ENCODE assay signal across 1 cellular context in the genomic region with DNA sequence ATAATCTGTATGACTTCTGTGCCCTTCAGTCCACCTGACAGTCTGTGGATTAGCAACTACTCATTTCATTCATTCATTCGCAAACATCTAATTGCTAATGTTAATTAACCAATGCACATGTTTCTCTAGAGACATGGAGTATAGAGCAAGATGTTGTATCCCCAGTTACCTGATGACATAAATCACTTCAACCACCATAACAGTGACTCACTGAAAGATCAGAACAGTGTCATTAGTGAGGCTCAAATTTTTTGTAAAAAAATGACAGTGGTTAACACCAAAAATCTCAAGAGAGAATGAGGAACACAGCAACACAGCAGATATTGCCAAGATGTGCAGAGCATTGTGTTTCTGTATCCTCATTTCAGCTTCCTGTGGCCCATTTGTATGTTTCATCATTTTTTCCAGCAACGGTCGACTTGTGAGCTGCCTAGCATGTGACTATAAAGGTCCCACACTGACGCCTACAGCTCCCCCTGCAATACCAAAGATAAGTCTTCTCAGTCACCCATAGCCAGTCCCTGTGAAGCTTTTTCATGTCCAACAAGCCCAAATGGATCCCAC.
A peak's percentile ranks its signal among the peaks of the same experiment; 100 is the strongest.
TF ChIP-seq lines count a peak whose summit lies in the region.

No MANE protein-coding gene starts in this region.

TF ChIP-seq in K562, 482 proteins besides CTCF, POLR2A, EP300 and RAD21 (continued from another document and continues in another):
- no peak for TF ChIP-seq U2AF2 (optimal IDR thresholded peaks at IDR 0.05; ENCODE audit: low read depth, low read length)
- TF ChIP-seq EZH2 (IDR thresholded peaks at IDR 0.05; ENCODE audit: borderline replicate concordance, low read depth, low read length): no peak
- TF ChIP-seq ZNF384 (IDR thresholded peaks at IDR 0.05; ENCODE audit: low read depth, low read length): peak; percentile 49; the same call in 1 of the 2 replicates
- peak; percentile 76; the same call in 1 of the 2 replicates for TF ChIP-seq JUND (IDR thresholded peaks at IDR 0.05; ENCODE audit: borderline replicate concordance, low read depth, low read length)
- peak; percentile 77 for TF ChIP-seq JUND (tag; IDR thresholded peaks at IDR 0.05; ENCODE audit: borderline replicate concordance, low read depth, low read length)
- TF ChIP-seq CSDE1 (IDR thresholded peaks at IDR 0.05): no peak
- TF ChIP-seq ZNF311 (CRISPR knock-in tag; IDR thresholded peaks at IDR 0.05): peak; percentile 86
- peak; percentile 38; the same call in 1 of the 2 replicates for TF ChIP-seq RBFOX2 (IDR thresholded peaks at IDR 0.05; ENCODE audit: low read depth, low read length)
- TF ChIP-seq ZNF134 (CRISPR knock-in tag; conservative IDR thresholded peaks at IDR 0.05): no peak
- TF ChIP-seq NR2C1 (IDR thresholded peaks at IDR 0.05): no peak; the same call in 1 of the 2 replicates
- TF ChIP-seq NR2C1 (tag; IDR thresholded peaks at IDR 0.05): peak; percentile 66; the same call in 1 of the 2 replicates
- TF ChIP-seq, protein P1, sequence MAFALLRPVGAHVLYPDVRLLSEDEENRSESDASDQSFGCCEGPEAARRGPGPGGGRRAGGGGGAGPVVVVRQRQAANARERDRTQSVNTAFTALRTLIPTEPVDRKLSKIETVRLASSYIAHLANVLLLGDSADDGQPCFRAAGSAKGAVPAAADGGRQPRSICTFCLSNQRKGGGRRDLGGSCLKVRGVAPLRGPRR (CRISPR knock-in tag; IDR thresholded peaks at IDR 0.05): peak; percentile 72; the same call in 1 of the 2 replicates
- no peak for TF ChIP-seq NUFIP1 (IDR thresholded peaks at IDR 0.05; ENCODE audit: partially characterized antibody)
- peak; percentile 59; the same call in 1 of the 2 replicates for TF ChIP-seq PTTG1 (tag; IDR thresholded peaks at IDR 0.05; ENCODE audit: low read depth)
- TF ChIP-seq FOSL1 (tag; conservative IDR thresholded peaks at IDR 0.05): peak; percentile 89
- TF ChIP-seq SRSF3 (IDR thresholded peaks at IDR 0.05; ENCODE audit: insufficient read depth, low read length): no peak
- peak; percentile 80 for TF ChIP-seq FOXM1 (IDR thresholded peaks at IDR 0.05; ENCODE audit: low read depth)
- no peak for TF ChIP-seq FOXM1 (CRISPR knock-in tag; IDR thresholded peaks at IDR 0.05; ENCODE audit: low read depth)
- TF ChIP-seq OTX1 (CRISPR knock-in tag; IDR thresholded peaks at IDR 0.05): no peak
- TF ChIP-seq, protein P2, sequence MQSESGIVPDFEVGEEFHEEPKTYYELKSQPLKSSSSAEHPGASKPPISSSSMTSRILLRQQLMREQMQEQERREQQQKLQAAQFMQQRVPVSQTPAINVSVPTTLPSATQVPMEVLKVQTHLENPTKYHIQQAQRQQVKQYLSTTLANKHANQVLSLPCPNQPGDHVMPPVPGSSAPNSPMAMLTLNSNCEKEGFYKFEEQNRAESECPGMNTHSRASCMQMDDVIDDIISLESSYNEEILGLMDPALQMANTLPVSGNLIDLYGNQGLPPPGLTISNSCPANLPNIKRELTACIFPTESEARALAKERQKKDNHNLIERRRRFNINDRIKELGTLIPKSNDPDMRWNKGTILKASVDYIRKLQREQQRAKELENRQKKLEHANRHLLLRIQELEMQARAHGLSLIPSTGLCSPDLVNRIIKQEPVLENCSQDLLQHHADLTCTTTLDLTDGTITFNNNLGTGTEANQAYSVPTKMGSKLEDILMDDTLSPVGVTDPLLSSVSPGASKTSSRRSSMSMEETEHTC (IDR thresholded peaks at IDR 0.05): peak; percentile 86
- 0 out of 2 replicates have a peak, but pooled peaks have one; percentile 33 for TF ChIP-seq SLC30A9 (CRISPR knock-in tag; IDR thresholded peaks at IDR 0.05)
- TF ChIP-seq SPI1 (IDR thresholded peaks at IDR 0.05; ENCODE audit: borderline replicate concordance, low read depth, low read length): no peak
- TF ChIP-seq, protein P3, sequence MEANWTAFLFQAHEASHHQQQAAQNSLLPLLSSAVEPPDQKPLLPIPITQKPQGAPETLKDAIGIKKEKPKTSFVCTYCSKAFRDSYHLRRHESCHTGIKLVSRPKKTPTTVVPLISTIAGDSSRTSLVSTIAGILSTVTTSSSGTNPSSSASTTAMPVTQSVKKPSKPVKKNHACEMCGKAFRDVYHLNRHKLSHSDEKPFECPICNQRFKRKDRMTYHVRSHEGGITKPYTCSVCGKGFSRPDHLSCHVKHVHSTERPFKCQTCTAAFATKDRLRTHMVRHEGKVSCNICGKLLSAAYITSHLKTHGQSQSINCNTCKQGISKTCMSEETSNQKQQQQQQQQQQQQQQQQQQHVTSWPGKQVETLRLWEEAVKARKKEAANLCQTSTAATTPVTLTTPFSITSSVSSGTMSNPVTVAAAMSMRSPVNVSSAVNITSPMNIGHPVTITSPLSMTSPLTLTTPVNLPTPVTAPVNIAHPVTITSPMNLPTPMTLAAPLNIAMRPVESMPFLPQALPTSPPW (CRISPR knock-in tag; IDR thresholded peaks at IDR 0.05): peak; percentile 31; the same call in 1 of the 2 replicates
- peak; percentile 54 for TF ChIP-seq TAL1 (IDR thresholded peaks at IDR 0.05)
- peak; percentile 11; the same call in 1 of the 2 replicates for TF ChIP-seq MAFK (IDR thresholded peaks at IDR 0.05; ENCODE audit: low read length)
- peak; percentile 68 for TF ChIP-seq EP400 (IDR thresholded peaks at IDR 0.05)
- peak; percentile 14; the same call in 1 of the 2 replicates for TF ChIP-seq HIVEP1 (CRISPR knock-in tag; IDR thresholded peaks at IDR 0.05)
- TF ChIP-seq, protein P4, sequence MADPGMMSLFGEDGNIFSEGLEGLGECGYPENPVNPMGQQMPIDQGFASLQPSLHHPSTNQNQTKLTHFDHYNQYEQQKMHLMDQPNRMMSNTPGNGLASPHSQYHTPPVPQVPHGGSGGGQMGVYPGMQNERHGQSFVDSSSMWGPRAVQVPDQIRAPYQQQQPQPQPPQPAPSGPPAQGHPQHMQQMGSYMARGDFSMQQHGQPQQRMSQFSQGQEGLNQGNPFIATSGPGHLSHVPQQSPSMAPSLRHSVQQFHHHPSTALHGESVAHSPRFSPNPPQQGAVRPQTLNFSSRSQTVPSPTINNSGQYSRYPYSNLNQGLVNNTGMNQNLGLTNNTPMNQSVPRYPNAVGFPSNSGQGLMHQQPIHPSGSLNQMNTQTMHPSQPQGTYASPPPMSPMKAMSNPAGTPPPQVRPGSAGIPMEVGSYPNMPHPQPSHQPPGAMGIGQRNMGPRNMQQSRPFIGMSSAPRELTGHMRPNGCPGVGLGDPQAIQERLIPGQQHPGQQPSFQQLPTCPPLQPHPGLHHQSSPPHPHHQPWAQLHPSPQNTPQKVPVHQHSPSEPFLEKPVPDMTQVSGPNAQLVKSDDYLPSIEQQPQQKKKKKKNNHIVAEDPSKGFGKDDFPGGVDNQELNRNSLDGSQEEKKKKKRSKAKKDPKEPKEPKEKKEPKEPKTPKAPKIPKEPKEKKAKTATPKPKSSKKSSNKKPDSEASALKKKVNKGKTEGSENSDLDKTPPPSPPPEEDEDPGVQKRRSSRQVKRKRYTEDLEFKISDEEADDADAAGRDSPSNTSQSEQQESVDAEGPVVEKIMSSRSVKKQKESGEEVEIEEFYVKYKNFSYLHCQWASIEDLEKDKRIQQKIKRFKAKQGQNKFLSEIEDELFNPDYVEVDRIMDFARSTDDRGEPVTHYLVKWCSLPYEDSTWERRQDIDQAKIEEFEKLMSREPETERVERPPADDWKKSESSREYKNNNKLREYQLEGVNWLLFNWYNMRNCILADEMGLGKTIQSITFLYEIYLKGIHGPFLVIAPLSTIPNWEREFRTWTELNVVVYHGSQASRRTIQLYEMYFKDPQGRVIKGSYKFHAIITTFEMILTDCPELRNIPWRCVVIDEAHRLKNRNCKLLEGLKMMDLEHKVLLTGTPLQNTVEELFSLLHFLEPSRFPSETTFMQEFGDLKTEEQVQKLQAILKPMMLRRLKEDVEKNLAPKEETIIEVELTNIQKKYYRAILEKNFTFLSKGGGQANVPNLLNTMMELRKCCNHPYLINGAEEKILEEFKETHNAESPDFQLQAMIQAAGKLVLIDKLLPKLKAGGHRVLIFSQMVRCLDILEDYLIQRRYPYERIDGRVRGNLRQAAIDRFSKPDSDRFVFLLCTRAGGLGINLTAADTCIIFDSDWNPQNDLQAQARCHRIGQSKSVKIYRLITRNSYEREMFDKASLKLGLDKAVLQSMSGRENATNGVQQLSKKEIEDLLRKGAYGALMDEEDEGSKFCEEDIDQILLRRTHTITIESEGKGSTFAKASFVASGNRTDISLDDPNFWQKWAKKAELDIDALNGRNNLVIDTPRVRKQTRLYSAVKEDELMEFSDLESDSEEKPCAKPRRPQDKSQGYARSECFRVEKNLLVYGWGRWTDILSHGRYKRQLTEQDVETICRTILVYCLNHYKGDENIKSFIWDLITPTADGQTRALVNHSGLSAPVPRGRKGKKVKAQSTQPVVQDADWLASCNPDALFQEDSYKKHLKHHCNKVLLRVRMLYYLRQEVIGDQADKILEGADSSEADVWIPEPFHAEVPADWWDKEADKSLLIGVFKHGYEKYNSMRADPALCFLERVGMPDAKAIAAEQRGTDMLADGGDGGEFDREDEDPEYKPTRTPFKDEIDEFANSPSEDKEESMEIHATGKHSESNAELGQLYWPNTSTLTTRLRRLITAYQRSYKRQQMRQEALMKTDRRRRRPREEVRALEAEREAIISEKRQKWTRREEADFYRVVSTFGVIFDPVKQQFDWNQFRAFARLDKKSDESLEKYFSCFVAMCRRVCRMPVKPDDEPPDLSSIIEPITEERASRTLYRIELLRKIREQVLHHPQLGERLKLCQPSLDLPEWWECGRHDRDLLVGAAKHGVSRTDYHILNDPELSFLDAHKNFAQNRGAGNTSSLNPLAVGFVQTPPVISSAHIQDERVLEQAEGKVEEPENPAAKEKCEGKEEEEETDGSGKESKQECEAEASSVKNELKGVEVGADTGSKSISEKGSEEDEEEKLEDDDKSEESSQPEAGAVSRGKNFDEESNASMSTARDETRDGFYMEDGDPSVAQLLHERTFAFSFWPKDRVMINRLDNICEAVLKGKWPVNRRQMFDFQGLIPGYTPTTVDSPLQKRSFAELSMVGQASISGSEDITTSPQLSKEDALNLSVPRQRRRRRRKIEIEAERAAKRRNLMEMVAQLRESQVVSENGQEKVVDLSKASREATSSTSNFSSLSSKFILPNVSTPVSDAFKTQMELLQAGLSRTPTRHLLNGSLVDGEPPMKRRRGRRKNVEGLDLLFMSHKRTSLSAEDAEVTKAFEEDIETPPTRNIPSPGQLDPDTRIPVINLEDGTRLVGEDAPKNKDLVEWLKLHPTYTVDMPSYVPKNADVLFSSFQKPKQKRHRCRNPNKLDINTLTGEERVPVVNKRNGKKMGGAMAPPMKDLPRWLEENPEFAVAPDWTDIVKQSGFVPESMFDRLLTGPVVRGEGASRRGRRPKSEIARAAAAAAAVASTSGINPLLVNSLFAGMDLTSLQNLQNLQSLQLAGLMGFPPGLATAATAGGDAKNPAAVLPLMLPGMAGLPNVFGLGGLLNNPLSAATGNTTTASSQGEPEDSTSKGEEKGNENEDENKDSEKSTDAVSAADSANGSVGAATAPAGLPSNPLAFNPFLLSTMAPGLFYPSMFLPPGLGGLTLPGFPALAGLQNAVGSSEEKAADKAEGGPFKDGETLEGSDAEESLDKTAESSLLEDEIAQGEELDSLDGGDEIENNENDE (IDR thresholded peaks at IDR 0.05; ENCODE audit: low read depth, low read length): no peak
- TF ChIP-seq MYBL2 (IDR thresholded peaks at IDR 0.05; ENCODE audit: low read depth): peak; percentile 88
- TF ChIP-seq MYBL2 (CRISPR knock-in tag; IDR thresholded peaks at IDR 0.05; ENCODE audit: borderline replicate concordance): no peak
- TF ChIP-seq GABPA (tag; conservative IDR thresholded peaks at IDR 0.05; ENCODE audit: low read depth): peak; percentile 58
- TF ChIP-seq ARNT (IDR thresholded peaks at IDR 0.05): peak; percentile 27 to 52; a peak in 1 of 4 replicates
- no peak for TF ChIP-seq POLR3G (IDR thresholded peaks at IDR 0.05; ENCODE audit: extremely low read depth, insufficient read length, insufficient replicate concordance)
- TF ChIP-seq NR3C1 (CRISPR knock-in tag; IDR thresholded peaks at IDR 0.05): no peak
- TF ChIP-seq KLF1 (tag; IDR thresholded peaks at IDR 0.05): no peak
- TF ChIP-seq, protein P5, sequence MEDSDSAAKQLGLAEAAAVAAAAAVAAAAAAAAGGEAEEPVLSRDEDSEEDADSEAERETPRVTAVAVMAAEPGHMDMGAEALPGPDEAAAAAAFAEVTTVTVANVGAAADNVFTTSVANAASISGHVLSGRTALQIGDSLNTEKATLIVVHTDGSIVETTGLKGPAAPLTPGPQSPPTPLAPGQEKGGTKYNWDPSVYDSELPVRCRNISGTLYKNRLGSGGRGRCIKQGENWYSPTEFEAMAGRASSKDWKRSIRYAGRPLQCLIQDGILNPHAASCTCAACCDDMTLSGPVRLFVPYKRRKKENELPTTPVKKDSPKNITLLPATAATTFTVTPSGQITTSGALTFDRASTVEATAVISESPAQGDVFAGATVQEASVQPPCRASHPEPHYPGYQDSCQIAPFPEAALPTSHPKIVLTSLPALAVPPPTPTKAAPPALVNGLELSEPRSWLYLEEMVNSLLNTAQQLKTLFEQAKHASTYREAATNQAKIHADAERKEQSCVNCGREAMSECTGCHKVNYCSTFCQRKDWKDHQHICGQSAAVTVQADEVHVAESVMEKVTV (CRISPR knock-in tag; IDR thresholded peaks at IDR 0.05): 0 out of 2 replicates have a peak, but pooled peaks have one; percentile 39
- TF ChIP-seq SMARCA4 (IDR thresholded peaks at IDR 0.05): peak; percentile 77
- peak; percentile 62 for TF ChIP-seq ZNF239 (CRISPR knock-in tag; IDR thresholded peaks at IDR 0.05)
- TF ChIP-seq PTBP1 (IDR thresholded peaks at IDR 0.05; ENCODE audit: low read depth, low read length): no peak
- peak; percentile 72; the same call in 1 of the 2 replicates for TF ChIP-seq CTBP1 (IDR thresholded peaks at IDR 0.05; ENCODE audit: borderline replicate concordance)
- peak; percentile 61; the same call in 1 of the 2 replicates for TF ChIP-seq MTA1 (IDR thresholded peaks at IDR 0.05; ENCODE audit: borderline replicate concordance)
- peak; percentile 62; the same call in 1 of the 2 replicates for TF ChIP-seq ADNP (tag; IDR thresholded peaks at IDR 0.05)
- no peak for TF ChIP-seq GATA2 (CRISPR knock-in tag; IDR thresholded peaks at IDR 0.05)
- no peak for TF ChIP-seq HNRNPH1 (optimal IDR thresholded peaks at IDR 0.05; ENCODE audit: low read depth, low read length)
- TF ChIP-seq MXI1 (IDR thresholded peaks at IDR 0.05; ENCODE audit: low read depth, low read length): 0 out of 2 replicates have a peak, but pooled peaks have one; percentile 27
- no peak for TF ChIP-seq NR4A1 (CRISPR knock-in tag; IDR thresholded peaks at IDR 0.05)
- TF ChIP-seq NR4A1 (tag; IDR thresholded peaks at IDR 0.05): peak; percentile 65; the same call in 1 of the 2 replicates
- TF ChIP-seq CBFA2T2 (conservative IDR thresholded peaks at IDR 0.05): no peak
- TF ChIP-seq, protein P6, sequence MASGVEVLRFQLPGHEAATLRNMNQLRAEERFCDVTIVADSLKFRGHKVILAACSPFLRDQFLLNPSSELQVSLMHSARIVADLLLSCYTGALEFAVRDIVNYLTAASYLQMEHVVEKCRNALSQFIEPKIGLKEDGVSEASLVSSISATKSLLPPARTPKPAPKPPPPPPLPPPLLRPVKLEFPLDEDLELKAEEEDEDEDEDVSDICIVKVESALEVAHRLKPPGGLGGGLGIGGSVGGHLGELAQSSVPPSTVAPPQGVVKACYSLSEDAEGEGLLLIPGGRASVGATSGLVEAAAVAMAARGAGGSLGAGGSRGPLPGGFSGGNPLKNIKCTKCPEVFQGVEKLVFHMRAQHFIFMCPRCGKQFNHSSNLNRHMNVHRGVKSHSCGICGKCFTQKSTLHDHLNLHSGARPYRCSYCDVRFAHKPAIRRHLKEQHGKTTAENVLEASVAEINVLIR (CRISPR knock-in tag; IDR thresholded peaks at IDR 0.05): peak; percentile 53; the same call in 1 of the 2 replicates
- TF ChIP-seq NFXL1 (CRISPR knock-in tag; IDR thresholded peaks at IDR 0.05): peak; percentile 80
- no peak for TF ChIP-seq RBM22 (IDR thresholded peaks at IDR 0.05; ENCODE audit: low read depth, low read length, poor library complexity, severe bottlenecking)
- TF ChIP-seq HDAC3 (IDR thresholded peaks at IDR 0.05; ENCODE audit: borderline replicate concordance, partially characterized antibody): peak; percentile 59
